Comparison of ENCODE assay signal across 19 cellular contexts in genomic region chr16:2226918-2227317, GRCh38. TPM values are rescaled to one million over a fixed set of nuclear protein-coding genes. Genes with fewer than 3 reads are reported as not detected.
DNase-seq lines count a peak whose midpoint lies in the region; ATAC-seq, FAIRE-seq and TF ChIP-seq lines count a peak whose summit lies in the region.
"Had no signal": no experiment of that assay in that cellular context is flagged by ENCODE, and none has a peak within 500 bp of the region (broad histone marks: within the 10 kb centered on the region; RNA-seq: fewer than 3 reads in every experiment).

No MANE protein-coding gene starts in this region.

- peak overlapping the region in 3 of 11 experiments; percentile 25 to 52 (median 42); a peak in 2 of 22 replicates for H3K27ac ChIP-seq in BLaER1 treated with 17β-estradiol and CSF1 and Interleukin-3, amounts not matched to agents 10 nM and 100 nM
- H3K27ac ChIP-seq in PC-9 = no peak overlapping the region

- H3K4me1 ChIP-seq in BLaER1 treated with 17β-estradiol and CSF1 and Interleukin-3, amounts not matched to agents 10 nM and 100 nM = peaks cover 30 to 51% (median 33%) of the 10 kb centered on the region in 10 experiments
- H3K4me1 ChIP-seq in PC-9 (replicated peaks; ENCODE audit: insufficient read depth) = peaks cover 20% of the 10 kb centered on the region

- no peaks in the 10 kb centered on the region for H3K9me3 ChIP-seq in BLaER1 treated with 17β-estradiol and CSF1 and Interleukin-3, amounts not matched to agents 10 nM and 100 nM (replicated peaks in 1 of 11)
- no peaks in the 10 kb centered on the region for H3K9me3 ChIP-seq in PC-9 (ENCODE audit: insufficient read depth, low read depth)

- peaks cover 4% of the 10 kb centered on the region for H3K36me3 Mint-ChIP-seq in T-helper 1 cell treated with Interleukin-12 subunit alpha and Interleukin-12 subunit beta and Interleukin-4 antibody, amounts not matched to agents 30 μg/mL and 1 μg/mL, for 36 hours (ENCODE audit: low read depth)
- H3K36me3 Mint-ChIP-seq in neural crest cell (ENCODE audit: low read depth) = no peaks in the 10 kb centered on the region

- H4K20me1 ChIP-seq in BLaER1 treated with 17β-estradiol and CSF1 and Interleukin-3, amounts not matched to agents 10 nM and 100 nM = peaks cover 43 to 84% (median 73%) of the 10 kb centered on the region in 11 experiments; a peak in 21 of 22 replicates
- H4K20me1 ChIP-seq in PC-9 (ENCODE audit: insufficient read depth) = peaks cover 41% of the 10 kb centered on the region

- POLR2A ChIA-PET in PC-9 (lab: Charles Lee; ENCODE audit: unreplicated experiment) = interaction anchor here (0.5 to 0.8 kb wide), 4 partner anchors 15 to 191 kb away, joined by 3 to 8 read pairs (median 6); no protein-coding TSS in a partner anchor

- no peaks in the 10 kb centered on the region for H3K27me3 ChIP-seq in BLaER1 treated with 17β-estradiol and CSF1 and Interleukin-3, amounts not matched to agents 10 nM and 100 nM
- H3K27me3 ChIP-seq in PC-9 (ENCODE audit: insufficient read depth, low read depth) = no peaks in the 10 kb centered on the region

- no peaks in the 10 kb centered on the region for H3K9me2 ChIP-seq in PC-9 (ENCODE audit: insufficient read depth)

- H3K27me3 Mint-ChIP-seq in T-helper 1 cell treated with Interleukin-12 subunit alpha and Interleukin-12 subunit beta and Interleukin-4 antibody, amounts not matched to agents 30 μg/mL and 1 μg/mL, for 36 hours (ENCODE audit: low read depth) = no peaks in the 10 kb centered on the region
- H3K27me3 Mint-ChIP-seq in neural crest cell (ENCODE audit: low read depth) = no peaks in the 10 kb centered on the region

- peak overlapping the region in 4 of 11 experiments; percentile 84 to 97 (median 94); a peak in 5 of 22 replicates for H3K4me2 ChIP-seq in BLaER1 treated with 17β-estradiol and CSF1 and Interleukin-3, amounts not matched to agents 10 nM and 100 nM
- H3K4me2 ChIP-seq in PC-9 = peak overlapping the region; percentile 57; the same call in 1 of the 2 replicates

- H3K9ac ChIP-seq in BLaER1 treated with 17β-estradiol and CSF1 and Interleukin-3, amounts not matched to agents 10 nM and 100 nM = peak overlapping the region in 8 of 11 experiments; percentile 4 to 90 (median 37); a peak in 8 of 22 replicates

- no peak overlapping the region for H3K4me3 Mint-ChIP-seq in T-helper 1 cell treated with Interleukin-12 subunit alpha and Interleukin-12 subunit beta and Interleukin-4 antibody, amounts not matched to agents 30 μg/mL and 1 μg/mL, for 36 hours
- H3K4me3 Mint-ChIP-seq in neural crest cell = peak overlapping the region; percentile 81

- no peak for FAIRE-seq in H54 (lab: Jason Lieb, UNC)
- FAIRE-seq: GM12891 had no signal

- intact Hi-C loops in PC-9 (cut with micrococcal nuclease; ENCODE audit: unreplicated experiment) = loop anchor here (10.0 kb wide), 1 partner anchor 678 kb away; no protein-coding TSS in a partner anchor

- CTCF ChIA-PET in PC-9 (lab: Charles Lee) = no interaction called here

- no peak overlapping the region for H3K4me3 ChIP-seq in BLaER1 treated with 17β-estradiol and CSF1 and Interleukin-3, amounts not matched to agents 10 nM and 100 nM
- no peak overlapping the region for H3K4me3 ChIP-seq in PC-9

- TF ChIP-seq POLR2A in H54 (IDR thresholded peaks at IDR 0.05; ENCODE audit: low read depth, low read length) = no peak

- no TSS peak for BruUV-seq in PC-9 (replicated peaks; lab: Mats Ljungman, UMichigan)

- H3F3A ChIP-seq in PC-9 (ENCODE audit: insufficient read depth, low read depth) = peaks cover 18% of the 10 kb centered on the region

- peaks cover 9% of the 10 kb centered on the region for H3K4me1 Mint-ChIP-seq in T-helper 1 cell treated with Interleukin-12 subunit alpha and Interleukin-12 subunit beta and Interleukin-4 antibody, amounts not matched to agents 30 μg/mL and 1 μg/mL, for 36 hours (ENCODE audit: low read depth)
- H3K4me1 Mint-ChIP-seq in neural crest cell = peaks cover 15% of the 10 kb centered on the region

- no peak for DNase-seq in T-helper 1 cell
- no peak for DNase-seq in PC-9
- DNase-seq in neural crest cell (ENCODE audit: low read depth, low spot score) = no peak
- no peak for DNase-seq in T-helper 9 cell
- DNase-seq in H54 (ENCODE audit: insufficient read length, low spot score) = no peak
- DNase-seq: 8988T, C1 segment of cervical spinal cord, GF-D8, GOT3, HFFc6, KG1, NCI-H1048, NCI-H1436 treated with DMSO at 0.1 percent for 48 hours, NCI-H2081, NCI-H774 had no signal

- peaks cover 45 to 67% (median 52%) of the 10 kb centered on the region in 11 experiments for H3K36me3 ChIP-seq in BLaER1 treated with 17β-estradiol and CSF1 and Interleukin-3, amounts not matched to agents 10 nM and 100 nM
- peaks cover 4% of the 10 kb centered on the region; the same call in 1 of the 2 replicates for H3K36me3 ChIP-seq in PC-9 (ENCODE audit: low read depth)

- peaks cover 51% of the 10 kb centered on the region for H3K79me2 ChIP-seq in PC-9 (ENCODE audit: low read depth)

- H2AFZ ChIP-seq in PC-9 = no peak overlapping the region

- peak overlapping the region; percentile 55 for H3K27ac Mint-ChIP-seq in T-helper 1 cell treated with Interleukin-12 subunit alpha and Interleukin-12 subunit beta and Interleukin-4 antibody, amounts not matched to agents 30 μg/mL and 1 μg/mL, for 36 hours
- no peak overlapping the region for H3K27ac Mint-ChIP-seq in neural crest cell (ENCODE audit: unreplicated experiment)

- TF ChIP-seq CTCF in PC-9 (conservative IDR thresholded peaks at IDR 0.05) = no peak
- no peak for TF ChIP-seq CTCF in neural crest cell (conservative IDR thresholded peaks at IDR 0.05)

- no peaks in the 10 kb centered on the region for H3K9me3 Mint-ChIP-seq in T-helper 1 cell treated with Interleukin-12 subunit alpha and Interleukin-12 subunit beta and Interleukin-4 antibody, amounts not matched to agents 30 μg/mL and 1 μg/mL, for 36 hours
- H3K9me3 Mint-ChIP-seq in neural crest cell = no peaks in the 10 kb centered on the region
- H3K9me3 Mint-ChIP-seq: HFFc6 had no signal

- no peak for ATAC-seq in GM18873 (IDR thresholded peaks at IDR 0.05; ENCODE audit: low FRiP score, unreplicated experiment)

RNA-seq across cellular contexts. Expression of gene E4F1, which starts 3.5 kb away (rescaled TPM):
- total RNA-seq in PC-9 (2021) (38.8 and 41.1 TPM in 2 replicates), neural crest cell (37.5 and 38.9 TPM in 2 replicates)

RNA-seq across cellular contexts. Expression of gene DNASE1L2, which starts 9.3 kb away (rescaled TPM):
- total RNA-seq in PC-9 (2021) = 6.0 and 7.3 TPM in 2 replicates
- 1.6 and 2.6 TPM in 2 replicates for total RNA-seq in neural crest cell

RNA-seq across cellular contexts. Expression of gene PGP, which starts 12.3 kb away (rescaled TPM):
- total RNA-seq in PC-9 (2021) (20.2 and 23.4 TPM in 2 replicates), neural crest cell (47.3 and 50.2 TPM in 2 replicates)

RNA-seq across cellular contexts. Expression of gene BRICD5, which starts 16.3 kb away (rescaled TPM):
- total RNA-seq in PC-9 (2021) (17.1 and 24.6 TPM in 2 replicates), neural crest cell (31.2 and 32.0 TPM in 2 replicates)

RNA-seq across cellular contexts. Expression of gene MLST8, which starts 21.7 kb away (rescaled TPM):
- 66.3 and 74.2 TPM in 2 replicates for total RNA-seq in PC-9 (2021)
- total RNA-seq in neural crest cell = 68.1 and 69.2 TPM in 2 replicates
